In genomic region chr6:31958741-31959739, GRCh38 we compare ENCODE assay signal across 8 cellular contexts.
A peak's percentile ranks its signal among the peaks of the same experiment; 100 is the strongest.
DNase-seq lines count a peak whose midpoint lies in the region; ATAC-seq lines count a peak whose summit lies in the region.

TSS of gene NELFE (minus strand) at chr6:31958971. CDS start at chr6:31958446, 525 bp downstream.
TSS of gene SKIC2 (plus strand) at chr6:31959175. CDS start at chr6:31959193, 18 bp downstream.

- DNase-seq in AG08396 (ENCODE audit: low spot score) (peak; percentile 99), NCI-H345 treated with DMSO at 0.1 percent for 48 hours (lab: John Stamatoyannopoulos, UW; ENCODE audit: unreplicated experiment) (peak; percentile 90), inferior parietal cortex (ENCODE audit: extremely low spot score) (peak; percentile 99)
- peak; percentile 97 to 98 (median 98) for DNase-seq in activated CD4-positive, CD25-positive, alpha-beta regulatory T cell (lab: John Stamatoyannopoulos, UW)
- DNase-seq in central memory CD4-positive, alpha-beta T cell = peak; percentile 98
- DNase-seq in stimulated activated CD4-positive, alpha-beta T cell treated with anti-CD3 and anti-CD28 coated beads, Interleukin-12 subunit alpha, Interleukin-12 subunit beta, amount 100 ng/mL, for 24 hours (ENCODE audit: low read depth in 2 of 2) = peak; percentile 97 to 98

- ATAC-seq in GM19023 (IDR thresholded peaks at IDR 0.05; ENCODE audit: unreplicated experiment) = peak; percentile 94
- ATAC-seq in HG03280 (IDR thresholded peaks at IDR 0.05; ENCODE audit: unreplicated experiment) = peak; percentile 98

Comparison
In these comparisons a context has a peak if more than half of its experiments do, and no peak if none do; other contexts are left out.
1. Peak in every context shown above with its lines: DNase-seq and ATAC-seq.